In the genomic region with DNA sequence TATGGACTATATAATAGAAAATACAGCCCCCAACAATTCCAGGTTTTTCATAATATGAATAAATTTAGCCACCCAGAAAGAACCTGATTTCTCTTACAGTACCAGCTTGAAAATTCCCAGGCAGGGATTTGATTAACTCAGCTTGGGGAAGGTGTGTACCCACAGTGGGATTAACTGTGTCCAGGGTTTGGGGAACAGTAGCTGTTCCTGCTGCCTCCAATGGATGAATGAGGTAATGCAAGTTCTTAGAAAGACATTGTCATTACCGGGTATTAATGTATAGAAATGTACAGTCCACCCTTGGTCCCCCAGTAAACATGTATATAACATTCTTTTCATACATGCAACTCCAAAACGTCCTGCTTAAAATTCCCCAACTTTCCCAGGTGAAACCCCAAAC, we compare ENCODE assay signal across 8 cellular contexts.
DNase-seq lines count a peak whose midpoint lies in the region; ATAC-seq and TF ChIP-seq lines count a peak whose summit lies in the region.

No MANE protein-coding gene starts in this region.

- H3K27me3 Mint-ChIP-seq in osteocyte (ENCODE audit: unreplicated experiment), result no peaks in the 10 kb centered on the region

- no peak overlapping the region for H3K27ac Mint-ChIP-seq in osteocyte (ENCODE audit: unreplicated experiment)

- H3K9me3 Mint-ChIP-seq in osteocyte (ENCODE audit: unreplicated experiment), result no peaks in the 10 kb centered on the region

- peak; percentile 33 for TF ChIP-seq CTCF in osteocyte (IDR thresholded peaks at IDR 0.05)

- no peaks in the 10 kb centered on the region for H3K36me3 Mint-ChIP-seq in osteocyte (ENCODE audit: unreplicated experiment)

- ATAC-seq in HG02973 (IDR thresholded peaks at IDR 0.05; ENCODE audit: unreplicated experiment) (peak; percentile 93), SK-N-SH treated with all-trans-retinoic acid at 6 μM for 48 hours (peak; percentile 74), left cardiac atrium (no peak)

- intact Hi-C loops in left cardiac atrium (cut with DNase I), result no loop called here

- DNase-seq in NCI-H82 (lab: John Stamatoyannopoulos, UW), result peak; percentile 69
- DNase-seq in NCI-H82 treated with DMSO at 0.1 percent for 48 hours (lab: John Stamatoyannopoulos, UW; ENCODE audit: unreplicated experiment), result no peak
- no peak for DNase-seq in osteocyte (ENCODE audit: extremely low spot score, unreplicated experiment)
- DNase-seq in activated CD4-positive, CD25-positive, alpha-beta regulatory T cell treated with anti-CD3 and anti-CD28 coated beads, Interleukin-2, amount 50 U/mL, for 72 hours, result no peak
- no peak for DNase-seq in H4 (ENCODE audit: low spot score)
- no peak for DNase-seq in left cardiac atrium

- peaks cover 6% of the 10 kb centered on the region for H3K4me1 Mint-ChIP-seq in osteocyte (ENCODE audit: unreplicated experiment)

- no peak overlapping the region for H3K4me3 Mint-ChIP-seq in osteocyte (ENCODE audit: unreplicated experiment)

TF ChIP-seq in SK-N-SH treated with all-trans-retinoic acid at 6 μM for 48 hours, 23 proteins besides CTCF, POLR2A, EP300 and RAD21:
- TF ChIP-seq ZNF8 (CRISPR knock-in tag; IDR thresholded peaks at IDR 0.05) (no peak), GLIS3 (CRISPR knock-in tag; IDR thresholded peaks at IDR 0.05) (no peak), PPARA (CRISPR knock-in tag; IDR thresholded peaks at IDR 0.05; ENCODE audit: borderline replicate concordance) (no peak), ZNF70 (CRISPR knock-in tag; IDR thresholded peaks at IDR 0.05) (no peak), ARNTL (CRISPR knock-in tag; IDR thresholded peaks at IDR 0.05; ENCODE audit: borderline replicate concordance, low read depth) (no peak), ZFP30 (CRISPR knock-in tag; IDR thresholded peaks at IDR 0.05) (no peak), BACH2 (CRISPR knock-in tag; IDR thresholded peaks at IDR 0.05; ENCODE audit: borderline replicate concordance) (no peak), TOX (CRISPR knock-in tag; IDR thresholded peaks at IDR 0.05; ENCODE audit: borderline replicate concordance) (no peak), ISL1 (CRISPR knock-in tag; IDR thresholded peaks at IDR 0.05) (no peak), TCF4 (CRISPR knock-in tag; IDR thresholded peaks at IDR 0.05; ENCODE audit: borderline replicate concordance) (no peak), RARB (CRISPR knock-in tag; IDR thresholded peaks at IDR 0.05) (no peak), ZNF565 (CRISPR knock-in tag; conservative IDR thresholded peaks at IDR 0.05; ENCODE audit: low read depth) (no peak), ESRRG (CRISPR knock-in tag; IDR thresholded peaks at IDR 0.05) (no peak), OSR1 (CRISPR knock-in tag; IDR thresholded peaks at IDR 0.05) (no peak)
- TF ChIP-seq, protein P1, sequence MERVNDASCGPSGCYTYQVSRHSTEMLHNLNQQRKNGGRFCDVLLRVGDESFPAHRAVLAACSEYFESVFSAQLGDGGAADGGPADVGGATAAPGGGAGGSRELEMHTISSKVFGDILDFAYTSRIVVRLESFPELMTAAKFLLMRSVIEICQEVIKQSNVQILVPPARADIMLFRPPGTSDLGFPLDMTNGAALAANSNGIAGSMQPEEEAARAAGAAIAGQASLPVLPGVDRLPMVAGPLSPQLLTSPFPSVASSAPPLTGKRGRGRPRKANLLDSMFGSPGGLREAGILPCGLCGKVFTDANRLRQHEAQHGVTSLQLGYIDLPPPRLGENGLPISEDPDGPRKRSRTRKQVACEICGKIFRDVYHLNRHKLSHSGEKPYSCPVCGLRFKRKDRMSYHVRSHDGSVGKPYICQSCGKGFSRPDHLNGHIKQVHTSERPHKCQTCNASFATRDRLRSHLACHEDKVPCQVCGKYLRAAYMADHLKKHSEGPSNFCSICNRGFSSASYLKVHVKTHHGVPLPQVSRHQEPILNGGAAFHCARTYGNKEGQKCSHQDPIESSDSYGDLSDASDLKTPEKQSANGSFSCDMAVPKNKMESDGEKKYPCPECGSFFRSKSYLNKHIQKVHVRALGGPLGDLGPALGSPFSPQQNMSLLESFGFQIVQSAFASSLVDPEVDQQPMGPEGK (CRISPR knock-in tag; IDR thresholded peaks at IDR 0.05; ENCODE audit: borderline replicate concordance), result no peak
- TF ChIP-seq, protein P2, sequence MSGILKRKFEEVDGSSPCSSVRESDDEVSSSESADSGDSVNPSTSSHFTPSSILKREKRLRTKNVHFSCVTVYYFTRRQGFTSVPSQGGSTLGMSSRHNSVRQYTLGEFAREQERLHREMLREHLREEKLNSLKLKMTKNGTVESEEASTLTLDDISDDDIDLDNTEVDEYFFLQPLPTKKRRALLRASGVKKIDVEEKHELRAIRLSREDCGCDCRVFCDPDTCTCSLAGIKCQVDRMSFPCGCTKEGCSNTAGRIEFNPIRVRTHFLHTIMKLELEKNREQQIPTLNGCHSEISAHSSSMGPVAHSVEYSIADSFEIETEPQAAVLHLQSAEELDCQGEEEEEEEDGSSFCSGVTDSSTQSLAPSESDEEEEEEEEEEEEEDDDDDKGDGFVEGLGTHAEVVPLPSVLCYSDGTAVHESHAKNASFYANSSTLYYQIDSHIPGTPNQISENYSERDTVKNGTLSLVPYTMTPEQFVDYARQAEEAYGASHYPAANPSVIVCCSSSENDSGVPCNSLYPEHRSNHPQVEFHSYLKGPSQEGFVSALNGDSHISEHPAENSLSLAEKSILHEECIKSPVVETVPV (CRISPR knock-in tag; IDR thresholded peaks at IDR 0.05), result no peak
- TF ChIP-seq, protein P3, sequence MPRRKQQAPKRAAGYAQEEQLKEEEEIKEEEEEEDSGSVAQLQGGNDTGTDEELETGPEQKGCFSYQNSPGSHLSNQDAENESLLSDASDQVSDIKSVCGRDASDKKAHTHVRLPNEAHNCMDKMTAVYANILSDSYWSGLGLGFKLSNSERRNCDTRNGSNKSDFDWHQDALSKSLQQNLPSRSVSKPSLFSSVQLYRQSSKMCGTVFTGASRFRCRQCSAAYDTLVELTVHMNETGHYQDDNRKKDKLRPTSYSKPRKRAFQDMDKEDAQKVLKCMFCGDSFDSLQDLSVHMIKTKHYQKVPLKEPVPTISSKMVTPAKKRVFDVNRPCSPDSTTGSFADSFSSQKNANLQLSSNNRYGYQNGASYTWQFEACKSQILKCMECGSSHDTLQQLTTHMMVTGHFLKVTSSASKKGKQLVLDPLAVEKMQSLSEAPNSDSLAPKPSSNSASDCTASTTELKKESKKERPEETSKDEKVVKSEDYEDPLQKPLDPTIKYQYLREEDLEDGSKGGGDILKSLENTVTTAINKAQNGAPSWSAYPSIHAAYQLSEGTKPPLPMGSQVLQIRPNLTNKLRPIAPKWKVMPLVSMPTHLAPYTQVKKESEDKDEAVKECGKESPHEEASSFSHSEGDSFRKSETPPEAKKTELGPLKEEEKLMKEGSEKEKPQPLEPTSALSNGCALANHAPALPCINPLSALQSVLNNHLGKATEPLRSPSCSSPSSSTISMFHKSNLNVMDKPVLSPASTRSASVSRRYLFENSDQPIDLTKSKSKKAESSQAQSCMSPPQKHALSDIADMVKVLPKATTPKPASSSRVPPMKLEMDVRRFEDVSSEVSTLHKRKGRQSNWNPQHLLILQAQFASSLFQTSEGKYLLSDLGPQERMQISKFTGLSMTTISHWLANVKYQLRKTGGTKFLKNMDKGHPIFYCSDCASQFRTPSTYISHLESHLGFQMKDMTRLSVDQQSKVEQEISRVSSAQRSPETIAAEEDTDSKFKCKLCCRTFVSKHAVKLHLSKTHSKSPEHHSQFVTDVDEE (CRISPR knock-in tag; IDR thresholded peaks at IDR 0.05), result no peak

Comparison
In these comparisons a context has a peak if more than half of its experiments do, and no peak if none do; other contexts are left out.
1. ATAC-seq: peak in HG02973 (single experiment) and SK-N-SH treated with all-trans-retinoic acid at 6 μM for 48 hours (single experiment); none in left cardiac atrium (0 of 2).